Comparison of ENCODE assay signal across 1 cellular context in genomic region chr17:72890711-72891110, GRCh38.
TF ChIP-seq lines count a peak whose summit lies in the region.

No MANE protein-coding gene starts in this region.

TF ChIP-seq in K562, 482 proteins besides CTCF, POLR2A, EP300 and RAD21 (continued from another document):
- TF ChIP-seq HSF4 (CRISPR knock-in tag; IDR thresholded peaks at IDR 0.05; ENCODE audit: borderline replicate concordance) = no peak
- TF ChIP-seq CHD7 (IDR thresholded peaks at IDR 0.05; ENCODE audit: low read depth, low read length) = no peak
- TF ChIP-seq MIER1 (IDR thresholded peaks at IDR 0.05; ENCODE audit: low read depth) = no peak
- TF ChIP-seq ARID3A (IDR thresholded peaks at IDR 0.05; ENCODE audit: borderline replicate concordance, low read depth, low read length) = 0 out of 2 replicates have a peak, but pooled peaks have one; percentile 9
- TF ChIP-seq MAFG (tag; conservative IDR thresholded peaks at IDR 0.05) = peak; percentile 81
- TF ChIP-seq ZBTB8A (IDR thresholded peaks at IDR 0.05; ENCODE audit: partially characterized antibody) = no peak
- no peak for TF ChIP-seq BRF1 (IDR thresholded peaks at IDR 0.05; ENCODE audit: borderline replicate concordance, extremely low read depth, insufficient read length)
- TF ChIP-seq TCFL5 (CRISPR knock-in tag; conservative IDR thresholded peaks at IDR 0.05) = no peak
- no peak for TF ChIP-seq CBX2 (IDR thresholded peaks at IDR 0.05; ENCODE audit: insufficient read depth, low read length, poor library complexity, severe bottlenecking)
- no peak for TF ChIP-seq KLF13 (tag; IDR thresholded peaks at IDR 0.05; ENCODE audit: borderline replicate concordance, low read depth)
- no peak for TF ChIP-seq MYNN (IDR thresholded peaks at IDR 0.05)
- no peak for TF ChIP-seq MYNN (CRISPR knock-in tag; IDR thresholded peaks at IDR 0.05)
- TF ChIP-seq SMARCA4 (IDR thresholded peaks at IDR 0.05) = peak; percentile 59; the same call in 1 of the 2 replicates
- TF ChIP-seq TSHZ1 (CRISPR knock-in tag; IDR thresholded peaks at IDR 0.05) = no peak
- TF ChIP-seq, protein P1, sequence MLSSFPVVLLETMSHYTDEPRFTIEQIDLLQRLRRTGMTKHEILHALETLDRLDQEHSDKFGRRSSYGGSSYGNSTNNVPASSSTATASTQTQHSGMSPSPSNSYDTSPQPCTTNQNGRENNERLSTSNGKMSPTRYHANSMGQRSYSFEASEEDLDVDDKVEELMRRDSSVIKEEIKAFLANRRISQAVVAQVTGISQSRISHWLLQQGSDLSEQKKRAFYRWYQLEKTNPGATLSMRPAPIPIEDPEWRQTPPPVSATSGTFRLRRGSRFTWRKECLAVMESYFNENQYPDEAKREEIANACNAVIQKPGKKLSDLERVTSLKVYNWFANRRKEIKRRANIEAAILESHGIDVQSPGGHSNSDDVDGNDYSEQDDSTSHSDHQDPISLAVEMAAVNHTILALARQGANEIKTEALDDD (IDR thresholded peaks at IDR 0.05) = no peak
- TF ChIP-seq, protein P2, sequence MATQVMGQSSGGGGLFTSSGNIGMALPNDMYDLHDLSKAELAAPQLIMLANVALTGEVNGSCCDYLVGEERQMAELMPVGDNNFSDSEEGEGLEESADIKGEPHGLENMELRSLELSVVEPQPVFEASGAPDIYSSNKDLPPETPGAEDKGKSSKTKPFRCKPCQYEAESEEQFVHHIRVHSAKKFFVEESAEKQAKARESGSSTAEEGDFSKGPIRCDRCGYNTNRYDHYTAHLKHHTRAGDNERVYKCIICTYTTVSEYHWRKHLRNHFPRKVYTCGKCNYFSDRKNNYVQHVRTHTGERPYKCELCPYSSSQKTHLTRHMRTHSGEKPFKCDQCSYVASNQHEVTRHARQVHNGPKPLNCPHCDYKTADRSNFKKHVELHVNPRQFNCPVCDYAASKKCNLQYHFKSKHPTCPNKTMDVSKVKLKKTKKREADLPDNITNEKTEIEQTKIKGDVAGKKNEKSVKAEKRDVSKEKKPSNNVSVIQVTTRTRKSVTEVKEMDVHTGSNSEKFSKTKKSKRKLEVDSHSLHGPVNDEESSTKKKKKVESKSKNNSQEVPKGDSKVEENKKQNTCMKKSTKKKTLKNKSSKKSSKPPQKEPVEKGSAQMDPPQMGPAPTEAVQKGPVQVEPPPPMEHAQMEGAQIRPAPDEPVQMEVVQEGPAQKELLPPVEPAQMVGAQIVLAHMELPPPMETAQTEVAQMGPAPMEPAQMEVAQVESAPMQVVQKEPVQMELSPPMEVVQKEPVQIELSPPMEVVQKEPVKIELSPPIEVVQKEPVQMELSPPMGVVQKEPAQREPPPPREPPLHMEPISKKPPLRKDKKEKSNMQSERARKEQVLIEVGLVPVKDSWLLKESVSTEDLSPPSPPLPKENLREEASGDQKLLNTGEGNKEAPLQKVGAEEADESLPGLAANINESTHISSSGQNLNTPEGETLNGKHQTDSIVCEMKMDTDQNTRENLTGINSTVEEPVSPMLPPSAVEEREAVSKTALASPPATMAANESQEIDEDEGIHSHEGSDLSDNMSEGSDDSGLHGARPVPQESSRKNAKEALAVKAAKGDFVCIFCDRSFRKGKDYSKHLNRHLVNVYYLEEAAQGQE (CRISPR knock-in tag; IDR thresholded peaks at IDR 0.05; ENCODE audit: low read depth) = no peak
- peak; percentile 69; the same call in 1 of the 2 replicates for TF ChIP-seq MAFK (IDR thresholded peaks at IDR 0.05; ENCODE audit: low read length)
- no peak for TF ChIP-seq ZC3H4 (CRISPR knock-in tag; IDR thresholded peaks at IDR 0.05; ENCODE audit: borderline replicate concordance)
